30 cellular contexts compared by ENCODE assay signal in the genomic region with DNA sequence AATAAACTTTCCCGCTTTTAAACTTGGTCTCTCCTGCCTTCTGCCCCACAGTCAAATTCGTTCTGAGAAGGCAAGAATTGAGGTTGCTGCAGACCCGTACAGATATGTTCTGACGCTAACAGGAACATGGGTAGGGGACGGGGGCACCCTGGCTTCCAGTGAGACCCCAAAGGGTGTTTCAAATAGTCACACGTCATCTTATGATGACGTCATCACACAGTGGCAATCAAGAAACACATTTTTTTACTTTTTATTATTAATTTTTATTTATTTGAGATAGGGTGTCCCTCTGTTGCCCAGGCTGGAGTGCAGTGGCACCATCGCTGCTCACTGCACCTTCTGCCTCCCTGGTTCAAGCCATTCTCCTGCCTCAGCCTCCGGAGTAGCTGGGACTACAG. TPM values are rescaled to one million over a fixed set of nuclear protein-coding genes. Genes with fewer than 3 reads are reported as not detected.
"Had no signal": no experiment of that assay in that cellular context is flagged by ENCODE, and none has a peak within 500 bp of the region (broad histone marks: within the 10 kb centered on the region; RNA-seq: fewer than 3 reads in every experiment).

No MANE protein-coding gene starts in this region.

- H3K36me3 ChIP-seq: breast epithelium, cardiac muscle cell had no signal

- H3K27me3 ChIP-seq: ascending aorta, breast epithelium, cardiac muscle cell, colonic mucosa, esophagus squamous epithelium had no signal

- H3K27ac ChIP-seq: ascending aorta, breast epithelium, cardiac muscle cell, colonic mucosa, esophagus squamous epithelium, VCaP had no signal

- DNase-seq: activated CD4-positive, alpha-beta memory T cell treated with anti-CD3 and anti-CD28 coated beads, Interleukin-2, amount 10 ng/mL, durations not matched to agents 7 days and 5 days; activated CD4-positive, alpha-beta T cell treated with anti-CD3 and anti-CD28 coated beads for 1 hour; activated CD4-positive, alpha-beta T cell treated with anti-CD3 and anti-CD28 coated beads for 4 hours; activated CD4-positive, alpha-beta T cell treated with anti-CD3 and anti-CD28 coated beads, Interleukin-2, amount 10 ng/mL, durations not matched to agents 7 days and 5 days; activated CD4-positive, alpha-beta T cell treated with anti-CD3 and anti-CD28 coated beads, Interleukin-2, amount 50 U/mL, for 4 hours; activated CD8-positive, alpha-beta memory T cell treated with anti-CD3 and anti-CD28 coated beads, Interleukin-2, amount 50 U/mL, for 48 hours; activated gamma-delta T cell; activated naive CD4-positive, alpha-beta T cell; activated naive CD4-positive, alpha-beta T cell treated with anti-CD3 and anti-CD28 coated beads, Interleukin-2, amount 10 ng/mL, durations not matched to agents 7 days and 5 days; activated naive CD8-positive, alpha-beta T cell treated with anti-CD3 and anti-CD28 coated beads, Interleukin-2, amount 10 ng/mL, durations not matched to agents 7 days and 5 days; activated T-cell treated with anti-CD3 and anti-CD28 coated beads for 4 hours; activated T-cell treated with anti-CD3 and anti-CD28 coated beads, Interleukin-2, amount 50 U/mL, for 24 hours; activated T-cell treated with anti-CD3 and anti-CD28 coated beads, Interleukin-2, amount 50 U/mL, for 72 hours; central memory CD4-positive, alpha-beta T cell; cerebellar nuclear complex; colonic mucosa; effector CD8-positive, alpha-beta T cell; esophagus squamous epithelium; foreskin fibroblast; T-helper 2 cell had no signal

- FAIRE-seq: endometrium, endothelial cell of umbilical vein, frontal cortex, TTC549 had no signal

- H3K4me1 ChIP-seq: ascending aorta, breast epithelium, colonic mucosa, esophagus squamous epithelium had no signal

- ATAC-seq: activated naive CD4-positive, alpha-beta T cell treated with anti-CD3 and anti-CD28 coated beads, Interleukin-2, amount 50 U/mL, for 72 hours; activated T-cell treated with anti-CD3 and anti-CD28 coated beads, Interleukin-2, amount 50 U/mL, for 72 hours; WTC11 had no signal

- H3K4me3 ChIP-seq: ascending aorta, breast epithelium, cardiac muscle cell, colonic mucosa, esophagus squamous epithelium had no signal

- H3K9me3 ChIP-seq: ascending aorta, breast epithelium, colonic mucosa, esophagus squamous epithelium had no signal

RNA-seq across cellular contexts. Expression of a gene that starts 22.9 kb away (rescaled TPM):
- total RNA-seq: ascending aorta had no signal
